Comparison of ENCODE assay signal across 8 cellular contexts in the genomic region with DNA sequence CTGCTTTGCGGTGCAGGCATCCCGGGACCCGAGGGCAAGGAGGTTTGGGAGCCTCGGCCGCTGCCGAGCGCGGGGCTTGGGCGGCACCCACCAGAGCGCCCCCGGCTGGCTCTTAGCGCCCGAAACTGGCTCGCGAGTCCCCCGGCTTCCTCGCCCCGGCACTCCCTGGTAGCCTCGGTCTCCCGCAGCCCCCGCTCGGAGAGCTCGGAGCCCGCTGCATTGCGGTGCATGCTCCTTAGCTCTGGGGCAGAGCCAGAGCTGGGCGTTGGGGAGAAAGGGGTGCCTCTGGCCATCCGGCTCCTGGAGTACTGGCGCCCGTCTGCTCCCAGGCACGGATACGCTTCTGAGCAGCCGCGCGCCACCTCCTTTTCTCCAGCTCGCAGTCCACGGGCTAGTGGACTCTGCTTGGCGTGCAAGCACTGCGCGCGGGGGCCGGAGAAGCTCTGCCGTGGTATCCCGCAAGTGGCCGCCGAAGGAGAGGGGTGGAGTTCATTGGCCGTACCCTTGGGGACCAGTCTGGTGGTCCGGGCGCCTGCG. TPM values are rescaled to one million over a fixed set of nuclear protein-coding genes. Genes with fewer than 3 reads are reported as not detected.
DNase-seq lines count a peak whose midpoint lies in the region; ATAC-seq and TF ChIP-seq lines count a peak whose summit lies in the region.

No MANE protein-coding gene starts in this region.

- no peak for TF ChIP-seq POLR2A in ovary (IDR thresholded peaks at IDR 0.05)

- H3K4me3 ChIP-seq in Panc1 (ENCODE audit: low read depth in 2 of 2, low read length in 2 of 2), result peak overlapping the region; percentile 45 to 56
- peak overlapping the region; percentile 53 for H3K4me3 ChIP-seq in fibroblast of villous mesenchyme (ENCODE audit: low read depth, low read length)
- peak overlapping the region; percentile 44 for H3K4me3 ChIP-seq in ovary
- H3K4me3 ChIP-seq in CD8-positive, alpha-beta T cell (ENCODE audit: low read depth, low read length), result no peak overlapping the region

- TF ChIP-seq EP300 in ovary (IDR thresholded peaks at IDR 0.05), result no peak

- H3K4me1 Mint-ChIP-seq in CD8-positive, alpha-beta T cell (ENCODE audit: low read depth), result peaks cover 7% of the 10 kb centered on the region

- H3K4me3 Mint-ChIP-seq in CD8-positive, alpha-beta T cell, result no peak overlapping the region

- H3K36me3 ChIP-seq in Panc1 (ENCODE audit: control insufficient read depth, insufficient read depth, low read length) (no peaks in the 10 kb centered on the region), ovary (no peaks in the 10 kb centered on the region)
- no peaks in the 10 kb centered on the region for H3K36me3 ChIP-seq in CD8-positive, alpha-beta T cell (ENCODE audit: insufficient read depth, low read length)

- POLR2A ChIA-PET in Panc1 (lab: Charles Lee), result no interaction called here
- POLR2A ChIA-PET in CD8-positive, alpha-beta T cell (lab: Charles Lee), result no interaction called here

- WGBS in ovary, 3 donors, result 0 to 2% (median 0%) methylated on average over 37 to 49 of the region's 49 CpGs

- no peaks in the 10 kb centered on the region for H3K9me3 Mint-ChIP-seq in CD8-positive, alpha-beta T cell

- ATAC-seq in GM21786 (IDR thresholded peaks at IDR 0.05; ENCODE audit: unreplicated experiment) (peak; percentile 3), Panc1 (peak; percentile 13; the same call in 1 of the 2 replicates)
- ATAC-seq in CD8-positive, alpha-beta T cell, result no peak

- H3K27ac Mint-ChIP-seq in CD8-positive, alpha-beta T cell, result no peak overlapping the region

- no peak for TF ChIP-seq CTCF in Panc1 (IDR thresholded peaks at IDR 0.05)
- TF ChIP-seq CTCF in fibroblast of villous mesenchyme (IDR thresholded peaks at IDR 0.05; ENCODE audit: insufficient read depth, low read depth, low read length), result no peak
- no peak for TF ChIP-seq CTCF in ovary (IDR thresholded peaks at IDR 0.05)
- TF ChIP-seq CTCF in CD8-positive, alpha-beta T cell (IDR thresholded peaks at IDR 0.05), result no peak

- CTCF ChIA-PET in Panc1 (lab: Charles Lee), result interaction anchor here (0.6 to 2.0 kb wide), 5 partner anchors 124 to 1247 kb away, joined by 3 to 21 read pairs (median 8); no protein-coding TSS in a partner anchor
- CTCF ChIA-PET in CD8-positive, alpha-beta T cell (lab: Charles Lee), result no interaction called here

- H3K36me3 Mint-ChIP-seq in CD8-positive, alpha-beta T cell, result no peaks in the 10 kb centered on the region

- H3K27me3 ChIP-seq in Panc1 (ENCODE audit: control insufficient read depth, insufficient read depth, low read length), result peaks cover 26% of the 10 kb centered on the region; the same call in 1 of the 2 replicates
- H3K27me3 ChIP-seq in ovary, result no peaks in the 10 kb centered on the region
- peaks cover 3% of the 10 kb centered on the region for H3K27me3 ChIP-seq in CD8-positive, alpha-beta T cell (ENCODE audit: insufficient read depth, low read length)

- intact Hi-C loops in Panc1 (cut with micrococcal nuclease; ENCODE audit: unreplicated experiment), result loop anchor here (1.0 to 10.0 kb wide), 3 partner anchors 429 to 1099 kb away; no protein-coding TSS in a partner anchor
- intact Hi-C loops in ovary (cut with DNase I), result loop anchor here in 2 of 4 donors (10.0 kb wide), 1 partner anchor 1099 kb away; no protein-coding TSS in a partner anchor
- intact Hi-C loops in CD8-positive, alpha-beta T cell (cut with DNase I, micrococcal nuclease), result loop anchor here in 1 of 2 experiments (5.0 kb wide), 1 partner anchor 1246 kb away; no protein-coding TSS in a partner anchor

- H3K9me3 ChIP-seq in Panc1 (ENCODE audit: control insufficient read depth, insufficient read depth, low read depth, low read length) (no peaks in the 10 kb centered on the region), ovary (no peaks in the 10 kb centered on the region)
- no peaks in the 10 kb centered on the region for H3K9me3 ChIP-seq in CD8-positive, alpha-beta T cell (ENCODE audit: low read length)

- in situ Hi-C loops in Panc1 (cut with HindIII; ENCODE audit: low pct_unique_long_range_greater_than_20kb, low sequenced_read_pairs), result no loop called here

- DNase-seq in DMS79 treated with DMSO at 0.1 percent for 48 hours (lab: John Stamatoyannopoulos, UW) (peak; percentile 34), Panc1 (ENCODE audit: low read depth, low spot score) (no peak), fibroblast of villous mesenchyme (ENCODE audit: low read depth) (peak; percentile 20), ovary (peak in 2 of 5 donors; percentile 19 to 40), Kasumi-1 (lab: John Stamatoyannopoulos, UW) (no peak)
- no peak for DNase-seq in stimulated activated CD4-positive, alpha-beta T cell treated with anti-CD3 and anti-CD28 coated beads, Interleukin-1b, Interleukin-23, amount 100 ng/mL, for 48 hours
- DNase-seq in CD8-positive, alpha-beta T cell, result no peak

- no peak overlapping the region for H3K27ac ChIP-seq in Panc1 (ENCODE audit: low read length)
- H3K27ac ChIP-seq in ovary, result no peak overlapping the region
- no peak overlapping the region for H3K27ac ChIP-seq in CD8-positive, alpha-beta T cell (ENCODE audit: low read depth, low read length)

- no TSS peak for BruUV-seq in Panc1 (replicated peaks; lab: Mats Ljungman, UMichigan)

- H3K27me3 Mint-ChIP-seq in CD8-positive, alpha-beta T cell (ENCODE audit: low read depth), result peaks cover 57% of the 10 kb centered on the region

- H3K4me1 ChIP-seq in Panc1 (ENCODE audit: control insufficient read depth, insufficient read depth, low read length), result no peaks in the 10 kb centered on the region; the same call in 1 of the 2 replicates
- peaks cover 2% of the 10 kb centered on the region for H3K4me1 ChIP-seq in ovary (ENCODE audit: insufficient read depth)
- no peaks in the 10 kb centered on the region for H3K4me1 ChIP-seq in CD8-positive, alpha-beta T cell (ENCODE audit: insufficient read depth, low read length)

RNA-seq across cellular contexts. Expression of a gene that starts 0.8 kb away (rescaled TPM):
- total RNA-seq in Panc1 (2021; ENCODE audit: unreplicated experiment) (0.46 TPM), fibroblast of villous mesenchyme (0.32 and 1.3 TPM in 2 replicates), ovary (1 to 10 TPM in 4 of 7 donors, under 1 TPM in 3; 0.58 to 2.1 (median 1.0) TPM)
- not detected for polyA plus RNA-seq in Panc1 (2012; ENCODE audit: insufficient read length)
- 1 to 10 TPM in 1 of 2 donors, under 1 TPM in 1; 0.25 to 2.7 TPM for polyA plus RNA-seq in ovary
- total RNA-seq in CD8-positive, alpha-beta T cell, result not detected

Comparison
In these comparisons a context has a peak if more than half of its experiments do, and no peak if none do; other contexts are left out.
1. DNase-seq: peak in DMS79 treated with DMSO at 0.1 percent for 48 hours (single experiment) and fibroblast of villous mesenchyme (single experiment); none in Panc1 (single experiment), stimulated activated CD4-positive, alpha-beta T cell treated with anti-CD3 and anti-CD28 coated beads, Interleukin-1b, Interleukin-23, amount 100 ng/mL, for 48 hours (single experiment), Kasumi-1 (0 of 2) and CD8-positive, alpha-beta T cell (0 of 7).